In genomic region chr10:28849821-28850220, GRCh38 we compare ENCODE assay signal across 31 cellular contexts.
"Had no signal": no experiment of that assay in that cellular context is flagged by ENCODE, and none has a peak within 500 bp of the region (broad histone marks: within the 10 kb centered on the region; RNA-seq: fewer than 3 reads in every experiment).

No MANE protein-coding gene starts in this region.

- H3K9me3 ChIP-seq: gastrocnemius medialis, pancreas, suprapubic skin, tibial artery had no signal

- ATAC-seq: activated CD8-positive, alpha-beta T cell treated with anti-CD3 and anti-CD28 coated beads for 36 hours; activated naive CD8-positive, alpha-beta T cell treated with anti-CD3 and anti-CD28 coated beads, Interleukin-2, amount 50 U/mL, for 24 hours; gastrocnemius medialis; left colon; naive thymus-derived CD4-positive, alpha-beta T cell; pancreas; psoas muscle; stimulated activated memory B cell treated with anti-CD40 and anti-IgM and Interleukin-4, amounts not matched to agents 10 μg/mL and 1 μg/mL and 100 μg/mL, for 72 hours had no signal

- FAIRE-seq: colon, keratinocyte, pancreas, small intestine had no signal

- H3K9me3 Mint-ChIP-seq: activated B cell treated with CpG ODN at 0.5 μM for 24 hours; activated CD8-positive, alpha-beta T cell treated with anti-CD3 and anti-CD28 coated beads for 36 hours; activated naive CD4-positive, alpha-beta T cell treated with anti-CD3 and anti-CD28 coated beads, Interleukin-2, amount 50 U/mL, for 24 hours; activated naive CD8-positive, alpha-beta T cell treated with anti-CD3 and anti-CD28 coated beads, Interleukin-2, amount 50 U/mL, for 24 hours; activated T-helper 2 cell treated with anti-CD3 and anti-CD28 coated beads, Interferon-gamma antibody, Interleukin-2, Interleukin-4, amounts not matched to agents 10 μg/mL and 5 μg/mL and 100 μg/mL, durations not matched to agents 14 hours and 24 hours and 36 hours; central memory CD8-positive, alpha-beta T cell; mesothelial cell of epicardium; stimulated activated memory B cell treated with anti-CD40 and anti-IgM and Interleukin-4, amounts not matched to agents 10 μg/mL and 1 μg/mL and 100 μg/mL, for 72 hours; T-helper 1 cell treated with Interleukin-12 subunit alpha and Interleukin-12 subunit beta and Interleukin-4 antibody, amounts not matched to agents 30 μg/mL and 1 μg/mL, for 36 hours had no signal

- H3K4me3 Mint-ChIP-seq: activated B cell treated with CpG ODN at 0.5 μM for 24 hours; activated CD8-positive, alpha-beta T cell treated with anti-CD3 and anti-CD28 coated beads for 36 hours; activated naive CD4-positive, alpha-beta T cell treated with anti-CD3 and anti-CD28 coated beads, Interleukin-2, amount 50 U/mL, for 24 hours; activated naive CD8-positive, alpha-beta T cell treated with anti-CD3 and anti-CD28 coated beads, Interleukin-2, amount 50 U/mL, for 24 hours; central memory CD8-positive, alpha-beta T cell; mesothelial cell of epicardium; naive thymus-derived CD4-positive, alpha-beta T cell; stimulated activated memory B cell treated with anti-CD40 and anti-IgM and Interleukin-4, amounts not matched to agents 10 μg/mL and 1 μg/mL and 100 μg/mL, for 72 hours; T-helper 1 cell treated with Interleukin-12 subunit alpha and Interleukin-12 subunit beta and Interleukin-4 antibody, amounts not matched to agents 30 μg/mL and 1 μg/mL, for 36 hours had no signal

- DNase-seq: activated B cell treated with CpG ODN at 0.5 μM for 24 hours; activated CD4-positive, alpha-beta T cell treated with anti-CD3 and anti-CD28 coated beads, Interleukin-2, amount 50 U/mL, for 1 hour; activated CD8-positive, alpha-beta T cell treated with anti-CD3 and anti-CD28 coated beads for 36 hours; activated naive CD8-positive, alpha-beta T cell treated with anti-CD3 and anti-CD28 coated beads, Interleukin-2, amount 50 U/mL, for 24 hours; activated T-cell treated with anti-CD3 and anti-CD28 coated beads, Interleukin-2, amount 50 U/mL, for 48 hours; anterior cingulate cortex; dermis blood vessel endothelial cell; effector CD4-positive, alpha-beta T cell; gastrocnemius medialis; hippocampal formation; left colon; naive thymus-derived CD4-positive, alpha-beta T cell; pancreas; psoas muscle; sigmoid colon; small intestine; stimulated activated CD4-positive, alpha-beta T cell treated with anti-CD3 and anti-CD28 coated beads, Interleukin-1b, Interleukin-23, amount 100 ng/mL, for 48 hours; stimulated activated CD4-positive, alpha-beta T cell treated with anti-CD3 and anti-CD28 coated beads, Interleukin-4, amount 100 ng/mL, for 4 hours; stimulated activated CD8-positive, alpha-beta memory T cell treated with anti-CD3 and anti-CD28 coated beads, Interleukin-4, amount 100 ng/mL, for 48 hours; T-helper 9 cell; tibial artery had no signal

- H3K4me1 Mint-ChIP-seq: activated B cell treated with CpG ODN at 0.5 μM for 24 hours; activated naive CD4-positive, alpha-beta T cell treated with anti-CD3 and anti-CD28 coated beads, Interleukin-2, amount 50 U/mL, for 24 hours; activated naive CD8-positive, alpha-beta T cell treated with anti-CD3 and anti-CD28 coated beads, Interleukin-2, amount 50 U/mL, for 24 hours; central memory CD8-positive, alpha-beta T cell; naive thymus-derived CD4-positive, alpha-beta T cell; stimulated activated memory B cell treated with anti-CD40 and anti-IgM and Interleukin-4, amounts not matched to agents 10 μg/mL and 1 μg/mL and 100 μg/mL, for 72 hours had no signal

- H3K4me1 ChIP-seq: pancreas, psoas muscle, sigmoid colon, suprapubic skin had no signal

- H3K27ac Mint-ChIP-seq: activated B cell treated with CpG ODN at 0.5 μM for 24 hours; activated CD8-positive, alpha-beta T cell treated with anti-CD3 and anti-CD28 coated beads for 36 hours; activated naive CD4-positive, alpha-beta T cell treated with anti-CD3 and anti-CD28 coated beads, Interleukin-2, amount 50 U/mL, for 24 hours; activated naive CD8-positive, alpha-beta T cell treated with anti-CD3 and anti-CD28 coated beads, Interleukin-2, amount 50 U/mL, for 24 hours; activated T-helper 2 cell treated with anti-CD3 and anti-CD28 coated beads, Interferon-gamma antibody, Interleukin-2, Interleukin-4, amounts not matched to agents 10 μg/mL and 5 μg/mL and 100 μg/mL, durations not matched to agents 14 hours and 24 hours and 36 hours; mesothelial cell of epicardium; naive thymus-derived CD4-positive, alpha-beta T cell; stimulated activated memory B cell treated with anti-CD40 and anti-IgM and Interleukin-4, amounts not matched to agents 10 μg/mL and 1 μg/mL and 100 μg/mL, for 72 hours; T-helper 1 cell treated with Interleukin-12 subunit alpha and Interleukin-12 subunit beta and Interleukin-4 antibody, amounts not matched to agents 30 μg/mL and 1 μg/mL, for 36 hours had no signal

- H3K36me3 Mint-ChIP-seq: activated naive CD4-positive, alpha-beta T cell treated with anti-CD3 and anti-CD28 coated beads, Interleukin-2, amount 50 U/mL, for 24 hours; mesothelial cell of epicardium; naive thymus-derived CD4-positive, alpha-beta T cell; stimulated activated memory B cell treated with anti-CD40 and anti-IgM and Interleukin-4, amounts not matched to agents 10 μg/mL and 1 μg/mL and 100 μg/mL, for 72 hours had no signal

- H3K27me3 Mint-ChIP-seq: activated B cell treated with CpG ODN at 0.5 μM for 24 hours; stimulated activated memory B cell treated with anti-CD40 and anti-IgM and Interleukin-4, amounts not matched to agents 10 μg/mL and 1 μg/mL and 100 μg/mL, for 72 hours had no signal

- H3K27me3 ChIP-seq: gastrocnemius medialis, pancreas, sigmoid colon had no signal

- H3K36me3 ChIP-seq: esophagus muscularis mucosa, gastrocnemius medialis, pancreas, sigmoid colon, suprapubic skin, tibial artery had no signal

- H3K27ac ChIP-seq: esophagus muscularis mucosa, gastrocnemius medialis, pancreas, psoas muscle, sigmoid colon, suprapubic skin, tibial artery had no signal

- H3K4me3 ChIP-seq: esophagus muscularis mucosa, gastrocnemius medialis, pancreas, psoas muscle, sigmoid colon, suprapubic skin, tibial artery had no signal
